ENCODE assay signal across 7 cellular contexts in the genomic region with DNA sequence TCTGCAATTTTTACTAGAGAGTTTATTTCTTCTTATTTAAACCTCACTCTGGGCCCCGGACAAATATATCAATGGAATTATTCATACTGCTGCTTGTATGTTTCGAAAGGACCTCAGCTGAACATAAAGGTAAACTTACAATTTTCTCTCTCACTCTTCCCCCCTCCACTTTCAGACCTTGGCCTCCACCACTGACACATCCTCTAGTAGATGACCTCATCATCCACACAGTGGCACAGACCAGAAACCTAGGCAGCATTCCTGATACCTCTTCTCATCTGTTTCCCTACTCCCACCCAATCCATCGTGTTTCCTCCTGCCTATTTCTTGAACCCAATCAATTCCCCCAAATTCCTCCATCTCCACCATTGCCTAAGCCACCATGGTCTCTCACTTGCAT. TPM values are rescaled to one million over a fixed set of nuclear protein-coding genes. Genes with fewer than 3 reads are reported as not detected.
DNase-seq lines count a peak whose midpoint lies in the region; ATAC-seq, FAIRE-seq and TF ChIP-seq lines count a peak whose summit lies in the region.
"Not testable (repeated sequence)": the region's sequence is repeated elsewhere in the genome, so short reads cannot be mapped to it uniquely, and the experiment has no call there.

No MANE protein-coding gene starts in this region.

- H3K9me3 Mint-ChIP-seq in astrocyte (ENCODE audit: unreplicated experiment) = not testable (repeated sequence)

- POLR2A ChIA-PET in PC-3 (lab: Charles Lee; ENCODE audit: unreplicated experiment) = not testable (repeated sequence)

- H3K27ac ChIP-seq in PC-3 (ENCODE audit: low read length); astrocyte (ENCODE audit: low read depth, low read length): not testable (repeated sequence)

- not testable (repeated sequence) for H3K9me3 ChIP-seq in PC-3 (ENCODE audit: low read length); astrocyte (ENCODE audit: insufficient read depth, low read depth, low read length)

- not testable (repeated sequence) for H3K9ac ChIP-seq in PC-3 (ENCODE audit: low read length); astrocyte (ENCODE audit: low read length)

- not testable (repeated sequence) for H3K4me3 ChIP-seq in PC-3 (ENCODE audit: low read length); astrocyte (ENCODE audit: insufficient read depth, low read depth, low read length); epithelial cell of esophagus (ENCODE audit: low read length)

- intact Hi-C loops in PC-3 (cut with micrococcal nuclease) = not testable (repeated sequence)

- peak; percentile 0 for DNase-seq in CD1c-positive myeloid dendritic cell (ENCODE audit: extremely low spot score)
- DNase-seq in GM03348 (ENCODE audit: low spot score) = peak; percentile 0
- peak; percentile 21 for DNase-seq in HT1080 (ENCODE audit: low read depth)
- DNase-seq in PC-3 = peak; percentile 2
- not testable (repeated sequence) for DNase-seq in astrocyte (ENCODE audit: low read depth)
- peak; percentile 37 for DNase-seq in epithelial cell of esophagus (ENCODE audit: low read depth)
- peak; percentile 38 for DNase-seq in kidney tubule cell (ENCODE audit: low spot score)

- H3K4me1 ChIP-seq in PC-3 (ENCODE audit: insufficient read depth, low read length); astrocyte (ENCODE audit: insufficient read depth, low read length): not testable (repeated sequence)

- H3K4me3 Mint-ChIP-seq in astrocyte (ENCODE audit: unreplicated experiment) = not testable (repeated sequence)

- H2AFZ ChIP-seq in PC-3 (ENCODE audit: low read length); astrocyte (ENCODE audit: low read depth, low read length): not testable (repeated sequence)

- not testable (repeated sequence) for TF ChIP-seq CTCF in PC-3 (conservative IDR thresholded peaks at IDR 0.05; ENCODE audit: low read depth, low read length); astrocyte (IDR thresholded peaks at IDR 0.05; ENCODE audit: insufficient read depth, low read depth, low read length); epithelial cell of esophagus (IDR thresholded peaks at IDR 0.05; ENCODE audit: insufficient read depth, low read depth, low read length, missing control alignments)

- H3K36me3 Mint-ChIP-seq in astrocyte (ENCODE audit: low read depth, unreplicated experiment) = not testable (repeated sequence)

- not testable (repeated sequence) for H3K36me3 ChIP-seq in PC-3 (ENCODE audit: low read depth, low read length); astrocyte (ENCODE audit: insufficient read depth, low read length)

- H3K4me2 ChIP-seq in PC-3 (ENCODE audit: low read length); astrocyte (ENCODE audit: low read length): not testable (repeated sequence)

- H3K4me1 Mint-ChIP-seq in astrocyte (ENCODE audit: low read depth, unreplicated experiment) = not testable (repeated sequence)

- not testable (repeated sequence) for H3F3A ChIP-seq in PC-3 (ENCODE audit: low read length, unreplicated experiment)

- H3K79me2 ChIP-seq in PC-3 (ENCODE audit: low read length); astrocyte (ENCODE audit: insufficient read depth, low read length): not testable (repeated sequence)

- H3K27me3 Mint-ChIP-seq in astrocyte (ENCODE audit: low read depth, unreplicated experiment) = peaks cover 18% of the 10 kb centered on the region

- H3K27me3 ChIP-seq in PC-3 (ENCODE audit: low read length); astrocyte (ENCODE audit: insufficient read depth, low read length): not testable (repeated sequence)

- ATAC-seq in PC-3 = peak; percentile 37; the same call in 1 of the 2 replicates

- H3K9me2 ChIP-seq in PC-3 (replicated peaks; ENCODE audit: low read length) = not testable (repeated sequence)

- BruUV-seq in PC-3 (replicated peaks; lab: Mats Ljungman, UMichigan) = TSS peak; percentile 33

- H4K20me1 ChIP-seq in PC-3 (ENCODE audit: low read length); astrocyte (ENCODE audit: insufficient read depth, low read length): not testable (repeated sequence)

- CTCF ChIA-PET in PC-3 (lab: Charles Lee) = not testable (repeated sequence)

- H3K27ac Mint-ChIP-seq in astrocyte (ENCODE audit: unreplicated experiment) = peak overlapping the region; percentile 8

- FAIRE-seq in astrocyte (lab: Jason Lieb, UNC) = not testable (repeated sequence)

RNA-seq across cellular contexts. Expression of gene WASHC1, which starts 15.2 kb away (rescaled TPM):
- total RNA-seq in HT1080 (2014; rRNA removed; shearing (Covaris generic)) = 7.7 and 9.3 TPM in 2 replicates
- 2.5 and 3.4 TPM in 2 replicates for polyA plus RNA-seq in HT1080 (2015; cell fraction: cytosol; rRNA removed)
- polyA plus RNA-seq in HT1080 (2015; cell fraction: nucleus; rRNA removed) = 9.7 and 16.2 TPM in 2 replicates
- total RNA-seq in PC-3 (2014; rRNA removed) = 21.7 and 22.9 TPM in 2 replicates
- 11.4 and 13.2 TPM in 2 replicates for total RNA-seq in astrocyte
